In genomic region chr22:37206841-37207821, GRCh38 we compare ENCODE assay signal across 23 cellular contexts. TPM values are rescaled to one million over a fixed set of nuclear protein-coding genes. Genes with fewer than 3 reads are reported as not detected.
DNase-seq lines count a peak whose midpoint lies in the region; ATAC-seq and TF ChIP-seq lines count a peak whose summit lies in the region.
"Had no signal": no experiment of that assay in that cellular context is flagged by ENCODE, and none has a peak within 500 bp of the region (broad histone marks: within the 10 kb centered on the region; RNA-seq: fewer than 3 reads in every experiment).

No MANE protein-coding gene starts in this region.

- no peak for ATAC-seq in activated CD4-positive, CD25-positive, alpha-beta regulatory T cell treated with anti-CD3 and anti-CD28 coated beads, Interleukin-2, amount 50 U/mL, for 24 hours
- ATAC-seq in GM18517 (IDR thresholded peaks at IDR 0.05; ENCODE audit: unreplicated experiment) = no peak
- no peak for ATAC-seq in activated T-helper 17 cell treated with anti-CD3 and anti-CD28 coated beads, Interleukin-2, amount 50 U/mL, for 72 hours (replicated peaks)
- ATAC-seq in HG02571 (IDR thresholded peaks at IDR 0.05; ENCODE audit: unreplicated experiment) = no peak
- ATAC-seq: pancreas, right cardiac atrium had no signal

- no peak overlapping the region for H3K27ac ChIP-seq in osteoblast (ENCODE audit: low read depth, low read length)
- H3K27ac ChIP-seq: cardiac muscle cell, pancreas had no signal

- H3K4me1 ChIP-seq in osteoblast (ENCODE audit: insufficient read depth, low read length) = peaks cover 1% of the 10 kb centered on the region
- H3K4me1 ChIP-seq: pancreas had no signal

- H3K4me2 ChIP-seq in osteoblast (ENCODE audit: insufficient read depth, low read length) = no peak overlapping the region

- DNase-seq in activated CD4-positive, CD25-positive, alpha-beta regulatory T cell treated with anti-CD3 and anti-CD28 coated beads, Interleukin-2, amount 50 U/mL, for 72 hours = peak; percentile 25
- peak; percentile 0 for DNase-seq in stimulated activated CD4-positive, alpha-beta T cell treated with anti-CD3 and anti-CD28 coated beads, Interleukin-1b, Interleukin-23, amount 100 ng/mL, for 48 hours
- DNase-seq in stimulated activated CD4-positive, alpha-beta T cell treated with anti-CD3 and anti-CD28 coated beads, Interleukin-4, amount 100 ng/mL, for 24 hours = no peak
- DNase-seq in osteoblast (ENCODE audit: insufficient read length, low spot score, missing footprints) = peak; percentile 58
- DNase-seq: 8988T; dermis blood vessel endothelial cell; DMS53; GF-D8; HCEC 1CT; kidney glomerular epithelial cell; NCI-H2107; NCI-H524 treated with DMSO at 0.1 percent for 48 hours; pancreas; stimulated activated CD4-positive, alpha-beta T cell treated with anti-CD3 and anti-CD28 coated beads, Interleukin-15, amount 100 ng/mL, for 24 hours had no signal

- no peaks in the 10 kb centered on the region for H3K9me3 ChIP-seq in osteoblast (ENCODE audit: low read depth, low read length)
- H3K9me3 ChIP-seq: pancreas had no signal

- peaks cover 15% of the 10 kb centered on the region for H3K27me3 ChIP-seq in osteoblast (ENCODE audit: insufficient read depth, low read length)
- H3K27me3 ChIP-seq: cardiac muscle cell, pancreas had no signal

- H3K9me3 Mint-ChIP-seq in activated T-helper 17 cell treated with anti-CD3 and anti-CD28 coated beads, Interleukin-2, amount 50 U/mL, for 72 hours = no peaks in the 10 kb centered on the region
- H3K9me3 Mint-ChIP-seq: T-helper 2 cell treated with Interferon-gamma antibody and Interleukin-4, amounts not matched to agents 5 μg/mL and 100 μg/mL, for 36 hours had no signal

- TF ChIP-seq CTCF in osteoblast (IDR thresholded peaks at IDR 0.05; ENCODE audit: extremely low read depth, low read depth, low read length) = no peak

- H3K27ac Mint-ChIP-seq in activated T-helper 17 cell treated with anti-CD3 and anti-CD28 coated beads, Interleukin-2, amount 50 U/mL, for 72 hours = no peak overlapping the region
- H3K27ac Mint-ChIP-seq: T-helper 2 cell treated with Interferon-gamma antibody and Interleukin-4, amounts not matched to agents 5 μg/mL and 100 μg/mL, for 36 hours had no signal

- no peak overlapping the region for H3K4me3 ChIP-seq in osteoblast (ENCODE audit: insufficient read depth, low read length)
- H3K4me3 ChIP-seq: cardiac muscle cell, pancreas had no signal

- H3K79me2 ChIP-seq in osteoblast (ENCODE audit: insufficient read depth, low read length) = no peaks in the 10 kb centered on the region

- peaks cover 3% of the 10 kb centered on the region for H4K20me1 ChIP-seq in osteoblast (ENCODE audit: insufficient read depth, low read length)

- no peaks in the 10 kb centered on the region for H3K27me3 Mint-ChIP-seq in activated T-helper 17 cell treated with anti-CD3 and anti-CD28 coated beads, Interleukin-2, amount 50 U/mL, for 72 hours

- H3K4me1 Mint-ChIP-seq in activated T-helper 17 cell treated with anti-CD3 and anti-CD28 coated beads, Interleukin-2, amount 50 U/mL, for 72 hours = peaks cover 18% of the 10 kb centered on the region

- no peaks in the 10 kb centered on the region for H3K36me3 Mint-ChIP-seq in activated T-helper 17 cell treated with anti-CD3 and anti-CD28 coated beads, Interleukin-2, amount 50 U/mL, for 72 hours (ENCODE audit: low read depth)

- H3K36me3 ChIP-seq in osteoblast (ENCODE audit: insufficient read depth, low read length) = no peaks in the 10 kb centered on the region
- H3K36me3 ChIP-seq: cardiac muscle cell, pancreas had no signal

- H2AFZ ChIP-seq in osteoblast (ENCODE audit: low read length) = no peak overlapping the region

- no peak overlapping the region for H3K4me3 Mint-ChIP-seq in activated T-helper 17 cell treated with anti-CD3 and anti-CD28 coated beads, Interleukin-2, amount 50 U/mL, for 72 hours
- H3K4me3 Mint-ChIP-seq: T-helper 2 cell treated with Interferon-gamma antibody and Interleukin-4, amounts not matched to agents 5 μg/mL and 100 μg/mL, for 36 hours had no signal

RNA-seq across cellular contexts. Expression of gene SSTR3, which starts 5.1 kb away (rescaled TPM):
- total RNA-seq in osteoblast = not detected in 2 replicates
- 10 to 100 TPM in 1 of 2 donors, 1 to 10 TPM in 1; 2.6 to 16.2 TPM for total RNA-seq in activated T-helper 17 cell treated with anti-CD3 and anti-CD28 coated beads, Interleukin-2, amount 50 U/mL, for 72 hours
- total RNA-seq: dermis blood vessel endothelial cell, glomerular endothelial cell, MCF 10A, right cardiac atrium had no signal

RNA-seq across cellular contexts. Expression of gene C1QTNF6, which starts 19.1 kb away (rescaled TPM):
- total RNA-seq in osteoblast = 11.9 and 18.3 TPM in 2 replicates
- 10 to 100 TPM in 1 of 2 donors, 1 to 10 TPM in 1; 5.0 to 16.3 TPM for total RNA-seq in activated T-helper 17 cell treated with anti-CD3 and anti-CD28 coated beads, Interleukin-2, amount 50 U/mL, for 72 hours

RNA-seq across cellular contexts. Expression of gene RAC2, which starts 36.9 kb away (rescaled TPM):
- 13.6 and 14.5 TPM in 2 replicates for total RNA-seq in osteoblast
- total RNA-seq in activated T-helper 17 cell treated with anti-CD3 and anti-CD28 coated beads, Interleukin-2, amount 50 U/mL, for 72 hours = 1,000 to 10,000 TPM in 1 of 2 donors, 100 to 1,000 TPM in 1; 674 to 1,069 TPM

RNA-seq across cellular contexts. Expression of gene IL2RB, which starts 57.4 kb away (rescaled TPM):
- total RNA-seq in osteoblast = 0.59 TPM in 1 of 2 replicates, not detected in the other
- 100 to 1,000 TPM; 425 to 498 TPM for total RNA-seq in activated T-helper 17 cell treated with anti-CD3 and anti-CD28 coated beads, Interleukin-2, amount 50 U/mL, for 72 hours
- total RNA-seq: dermis blood vessel endothelial cell, MCF 10A had no signal

Comparison
In these comparisons a context has a peak if more than half of its experiments do, and no peak if none do; other contexts are left out.
1. RNA of gene RAC2, which starts 36.9 kb away (total RNA-seq): 674 to 1,069 TPM in activated T-helper 17 cell treated with anti-CD3 and anti-CD28 coated beads, Interleukin-2, amount 50 U/mL, for 72 hours; 13.6 to 14.5 TPM in osteoblast; every median in the first group is over 10 times any median in the second.